10 cellular contexts compared by ENCODE assay signal in the genomic region with DNA sequence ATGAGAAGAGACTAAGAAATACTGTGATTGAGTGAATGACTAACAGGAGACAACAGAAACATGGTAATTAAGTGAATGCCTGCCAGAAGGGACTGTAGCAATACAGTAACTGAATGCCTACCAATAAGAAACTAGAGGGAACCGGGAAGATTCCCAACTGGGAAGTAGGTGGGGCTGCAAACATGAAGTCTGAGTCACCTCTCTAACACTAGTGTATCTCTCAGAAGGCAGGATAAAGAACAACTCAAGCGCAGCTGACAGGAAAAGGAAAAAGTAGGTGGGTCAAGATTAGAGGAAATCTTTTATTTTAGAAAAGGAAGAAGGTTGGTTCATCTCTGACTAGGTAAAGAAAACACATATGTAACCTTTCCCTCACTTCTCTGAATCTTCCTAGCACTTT. TPM values are rescaled to one million over a fixed set of nuclear protein-coding genes. Genes with fewer than 3 reads are reported as not detected.
DNase-seq lines count a peak whose midpoint lies in the region; ATAC-seq and TF ChIP-seq lines count a peak whose summit lies in the region.
"Had no signal": no experiment of that assay in that cellular context is flagged by ENCODE, and none has a peak within 500 bp of the region (broad histone marks: within the 10 kb centered on the region; RNA-seq: fewer than 3 reads in every experiment).

No MANE protein-coding gene starts in this region.

- H3K36me3 Mint-ChIP-seq in CD4-positive, alpha-beta memory T cell = peaks cover 57 to 82% of the 10 kb centered on the region in 2 donors

- no peaks in the 10 kb centered on the region for H3K27me3 ChIP-seq in CD4-positive, alpha-beta memory T cell (ENCODE audit: insufficient read depth, low read length)
- H3K27me3 ChIP-seq in SK-N-SH (ENCODE audit: insufficient read depth) (no peaks in the 10 kb centered on the region), psoas muscle (ENCODE audit: insufficient read depth in 3 of 3, low read length in 2 of 3) (no peaks in the 10 kb centered on the region)

- no peaks in the 10 kb centered on the region for H3K4me1 ChIP-seq in CD4-positive, alpha-beta memory T cell (ENCODE audit: insufficient read depth, low read length)
- no peaks in the 10 kb centered on the region for H3K4me1 ChIP-seq in SK-N-SH (ENCODE audit: control insufficient read depth in 1 of 2, insufficient read depth in 2 of 2, low read depth in 1 of 2, low read length in 1 of 2)
- H3K4me1 ChIP-seq in psoas muscle = no peaks in the 10 kb centered on the region

- 65% methylated on average over 2 of the region's 2 CpGs for whole genome bisulfite sequencing in SK-N-SH (ENCODE audit: low lambda C conversion rate)
- WGBS in psoas muscle, 3 donors = 63 to 68% (median 64%) methylated on average over 2 of the region's 2 CpGs

- no peaks in the 10 kb centered on the region for H3K79me2 ChIP-seq in SK-N-SH (ENCODE audit: insufficient read depth)

- POLR2A ChIA-PET in CD4-positive, alpha-beta memory T cell (lab: Charles Lee; ENCODE audit: partially characterized antibody) = no interaction called here
- POLR2A ChIA-PET in SK-N-SH (lab: Yijun Ruan, JAX) = no interaction called here

- H3K9me3 Mint-ChIP-seq in CD4-positive, alpha-beta memory T cell = no peaks in the 10 kb centered on the region

- peaks cover 9 to 17% (median 12%) of the 10 kb centered on the region in 4 donors for H3K4me1 Mint-ChIP-seq in CD4-positive, alpha-beta memory T cell

- peaks cover 72% of the 10 kb centered on the region for H3K36me3 ChIP-seq in CD4-positive, alpha-beta memory T cell (ENCODE audit: insufficient read depth, low read length)
- H3K36me3 ChIP-seq in SK-N-SH (replicated peaks in 1 of 2; ENCODE audit: control insufficient read depth in 1 of 2, insufficient read depth in 2 of 2, low read length in 1 of 2) (peaks cover 26 to 91% of the 10 kb centered on the region in 2 experiments), psoas muscle (ENCODE audit: insufficient read depth in 1 of 2, low read depth in 1 of 2) (peaks cover 24 to 99% of the 10 kb centered on the region in 2 donors)

- CTCF ChIA-PET in CD4-positive, alpha-beta memory T cell (lab: Charles Lee; ENCODE audit: partially characterized antibody) = no interaction called here
- CTCF ChIA-PET in SK-N-SH (lab: Yijun Ruan, JAX) = no interaction called here

- H3K4me3 ChIP-seq in CD4-positive, alpha-beta memory T cell (ENCODE audit: low read length in 2 of 2) = no peak overlapping the region
- no peak overlapping the region for H3K4me3 ChIP-seq in SK-N-SH (ENCODE audit: low read depth in 2 of 2, low read length in 1 of 2)
- H3K4me3 ChIP-seq in fibroblast of the aortic adventitia (ENCODE audit: low read depth, low read length) = no peak overlapping the region
- no peak overlapping the region for H3K4me3 ChIP-seq in psoas muscle

- TF ChIP-seq EP300 in SK-N-SH (IDR thresholded peaks at IDR 0.05; ENCODE audit: borderline replicate concordance in 1 of 2, low read depth in 1 of 2, low read length in 1 of 2) = no peak

- no peak for TF ChIP-seq RAD21 in SK-N-SH (IDR thresholded peaks at IDR 0.05; ENCODE audit: low read length)

- H3K27ac Mint-ChIP-seq in CD4-positive, alpha-beta memory T cell = peak overlapping the region in 4 of 7 donors; percentile 9 to 84 (median 60)

- intact Hi-C loops in CD4-positive, alpha-beta memory T cell (cut with micrococcal nuclease) = no loop called here
- intact Hi-C loops in psoas muscle (cut with DNase I) = no loop called here

- ATAC-seq in psoas muscle (peak; percentile 36 to 69 (median 56)), GM21381 (IDR thresholded peaks at IDR 0.05; ENCODE audit: unreplicated experiment) (no peak), HG03432 (IDR thresholded peaks at IDR 0.05; ENCODE audit: unreplicated experiment) (no peak)

- H3K4me3 Mint-ChIP-seq in CD4-positive, alpha-beta memory T cell = no peak overlapping the region

- no peak for DNase-seq in CD4-positive, alpha-beta memory T cell
- DNase-seq in SK-N-SH (no peak), fibroblast of the aortic adventitia (ENCODE audit: low read depth) (peak; percentile 93), psoas muscle (peak in 1 of 2 donors; percentile 26), T-helper 1 cell (no peak), NCI-H1092 (lab: John Stamatoyannopoulos, UW) (no peak)
- DNase-seq: kidney, NCI-H2227 treated with DMSO at 0.1 percent for 48 hours had no signal

- H3K9ac ChIP-seq in SK-N-SH = no peak overlapping the region

- no peaks in the 10 kb centered on the region for H3K9me3 ChIP-seq in CD4-positive, alpha-beta memory T cell (ENCODE audit: control insufficient read depth in 1 of 2, low read length in 2 of 2)
- no peaks in the 10 kb centered on the region for H3K9me3 ChIP-seq in SK-N-SH
- H3K9me3 ChIP-seq in psoas muscle = no peaks in the 10 kb centered on the region

- TF ChIP-seq CTCF in SK-N-SH (IDR thresholded peaks at IDR 0.05) (no peak), fibroblast of the aortic adventitia (IDR thresholded peaks at IDR 0.05; ENCODE audit: insufficient read depth, low read length) (no peak), psoas muscle (IDR thresholded peaks at IDR 0.05) (no peak)

- H3F3A ChIP-seq in SK-N-SH (replicated peaks; ENCODE audit: insufficient read depth) = no peaks in the 10 kb centered on the region

- H2AFZ ChIP-seq in SK-N-SH (ENCODE audit: low read depth) = no peak overlapping the region

- peaks cover 4% of the 10 kb centered on the region; the same call in 1 of the 2 replicates for H4K20me1 ChIP-seq in SK-N-SH (ENCODE audit: insufficient read depth)

- H3K9me2 ChIP-seq in SK-N-SH = no peaks in the 10 kb centered on the region

- no peak overlapping the region for H3K4me2 ChIP-seq in SK-N-SH

- no peaks in the 10 kb centered on the region for H3K27me3 Mint-ChIP-seq in CD4-positive, alpha-beta memory T cell

- no peak overlapping the region for H3K27ac ChIP-seq in CD4-positive, alpha-beta memory T cell (ENCODE audit: low read depth, low read length)
- H3K27ac ChIP-seq in SK-N-SH (ENCODE audit: low read depth in 2 of 2, low read length in 1 of 2) (no peak overlapping the region), psoas muscle (no peak overlapping the region)

TF ChIP-seq in SK-N-SH, 30 proteins besides CTCF, POLR2A, EP300 and RAD21:
- TF ChIP-seq JUND (IDR thresholded peaks at IDR 0.05) = 0 out of 2 replicates have a peak, but pooled peaks have one; percentile 7
- TF ChIP-seq, protein P1, sequence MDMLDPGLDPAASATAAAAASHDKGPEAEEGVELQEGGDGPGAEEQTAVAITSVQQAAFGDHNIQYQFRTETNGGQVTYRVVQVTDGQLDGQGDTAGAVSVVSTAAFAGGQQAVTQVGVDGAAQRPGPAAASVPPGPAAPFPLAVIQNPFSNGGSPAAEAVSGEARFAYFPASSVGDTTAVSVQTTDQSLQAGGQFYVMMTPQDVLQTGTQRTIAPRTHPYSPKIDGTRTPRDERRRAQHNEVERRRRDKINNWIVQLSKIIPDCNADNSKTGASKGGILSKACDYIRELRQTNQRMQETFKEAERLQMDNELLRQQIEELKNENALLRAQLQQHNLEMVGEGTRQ (IDR thresholded peaks at IDR 0.05; ENCODE audit: borderline replicate concordance, low read depth, low read length) = no peak

RNA-seq across cellular contexts. Expression of a gene that starts 14.0 kb away (rescaled TPM):
- not detected for total RNA-seq in CD4-positive, alpha-beta memory T cell
- polyA plus RNA-seq in CD4-positive, alpha-beta memory T cell = not detected
- polyA plus RNA-seq in SK-N-SH (2012; rRNA removed) (not detected in 2 replicates), psoas muscle (not detected)
- not detected in 2 replicates for polyA plus RNA-seq in SK-N-SH (2012; cell fraction: cytosol; rRNA removed)
- not detected in 2 replicates for polyA plus RNA-seq in SK-N-SH (2012; cell fraction: nucleus; rRNA removed)
- total RNA-seq in fibroblast of the aortic adventitia (ENCODE audit: low replicate concordance) (not detected in 2 replicates), psoas muscle (not detected)
- total RNA-seq: kidney had no signal

RNA-seq across cellular contexts. Expression of a gene that starts 15.1 kb away (rescaled TPM):
- 10 to 100 TPM; 48.7 to 50.8 TPM for total RNA-seq in CD4-positive, alpha-beta memory T cell
- 10 to 100 TPM; 12.0 to 16.7 TPM for polyA plus RNA-seq in CD4-positive, alpha-beta memory T cell
- polyA plus RNA-seq in SK-N-SH (2012; rRNA removed) = 26.3 and 38.2 TPM in 2 replicates
- polyA plus RNA-seq in SK-N-SH (2012; cell fraction: cytosol; rRNA removed) = 5.3 and 8.6 TPM in 2 replicates
- 141 and 145 TPM in 2 replicates for polyA plus RNA-seq in SK-N-SH (2012; cell fraction: nucleus; rRNA removed)
- 6.4 and 15.6 TPM in 2 replicates for total RNA-seq in fibroblast of the aortic adventitia (ENCODE audit: low replicate concordance)
- 10 to 100 TPM in 3 of 4 donors, 1 to 10 TPM in 1; 9.1 to 21.6 (median 15.6) TPM for total RNA-seq in psoas muscle
- 10 to 100 TPM; 15.7 to 22.2 (median 20.1) TPM for polyA plus RNA-seq in psoas muscle

RNA-seq across cellular contexts. Expression of a gene that starts 19.5 kb away (rescaled TPM):
- total RNA-seq in CD4-positive, alpha-beta memory T cell = under 1 TPM; 0.58 to 0.61 TPM
- polyA plus RNA-seq in CD4-positive, alpha-beta memory T cell = not detected
- polyA plus RNA-seq in SK-N-SH (2012; rRNA removed) (0.08 and 0.13 TPM in 2 replicates), psoas muscle (under 1 TPM in 2 of 3 donors, not detected in 1; 0.03 to 0.21 TPM)
- polyA plus RNA-seq in SK-N-SH (2012; cell fraction: cytosol; rRNA removed) = 0.10 TPM in 2 replicates
- 0.50 and 0.62 TPM in 2 replicates for polyA plus RNA-seq in SK-N-SH (2012; cell fraction: nucleus; rRNA removed)
- total RNA-seq in fibroblast of the aortic adventitia (ENCODE audit: low replicate concordance) (not detected in 2 replicates), psoas muscle (not detected)

RNA-seq across cellular contexts. Expression of a gene that starts 20.3 kb away (rescaled TPM):
- not detected for total RNA-seq in CD4-positive, alpha-beta memory T cell
- not detected for polyA plus RNA-seq in CD4-positive, alpha-beta memory T cell
- not detected in 2 replicates for polyA plus RNA-seq in SK-N-SH (2012; rRNA removed)
- not detected in 2 replicates for polyA plus RNA-seq in SK-N-SH (2012; cell fraction: cytosol; rRNA removed)
- polyA plus RNA-seq in SK-N-SH (2012; cell fraction: nucleus; rRNA removed) = not detected in 2 replicates
- total RNA-seq in fibroblast of the aortic adventitia (ENCODE audit: low replicate concordance) = not detected in 2 replicates
- not detected for total RNA-seq in psoas muscle
- polyA plus RNA-seq in psoas muscle = not detected
- total RNA-seq: kidney had no signal

RNA-seq across cellular contexts. Expression of a gene that starts 40.3 kb away (rescaled TPM):
- not detected for total RNA-seq in CD4-positive, alpha-beta memory T cell
- not detected for polyA plus RNA-seq in CD4-positive, alpha-beta memory T cell
- polyA plus RNA-seq in SK-N-SH (2012; rRNA removed) (not detected in 2 replicates), psoas muscle (not detected)
- not detected in 2 replicates for polyA plus RNA-seq in SK-N-SH (2012; cell fraction: cytosol; rRNA removed)
- polyA plus RNA-seq in SK-N-SH (2012; cell fraction: nucleus; rRNA removed) = not detected in 2 replicates
- total RNA-seq in fibroblast of the aortic adventitia (ENCODE audit: low replicate concordance) (not detected in 2 replicates), psoas muscle (not detected)
- total RNA-seq: kidney had no signal

Comparison
In these comparisons a context has a peak if more than half of its experiments do, and no peak if none do; other contexts are left out.
1. ATAC-seq: peak in psoas muscle (4 of 4); none in GM21381 (single experiment) and HG03432 (single experiment).